Comparison of ENCODE assay signal across 8 cellular contexts in genomic region chr18:3037423-3037915, GRCh38. TPM values are rescaled to one million over a fixed set of nuclear protein-coding genes. Genes with fewer than 3 reads are reported as not detected.
A peak's percentile ranks its signal among the peaks of the same experiment; 100 is the strongest.
DNase-seq lines count a peak whose midpoint lies in the region; ATAC-seq, FAIRE-seq and TF ChIP-seq lines count a peak whose summit lies in the region.

No MANE protein-coding gene starts in this region.

- no peak for TF ChIP-seq CTCF in hepatocyte (IDR thresholded peaks at IDR 0.05; ENCODE audit: poor library complexity)

- peaks cover 9% of the 10 kb centered on the region for H3K4me1 ChIP-seq in hepatocyte (ENCODE audit: insufficient read depth)

- peak; percentile 100 for ATAC-seq in GM21447 (IDR thresholded peaks at IDR 0.05; ENCODE audit: unreplicated experiment)

- H4K20me1 ChIP-seq in hepatocyte (ENCODE audit: insufficient read depth, poor library complexity, severe bottlenecking), result no peaks in the 10 kb centered on the region

- DNase-seq in GM12891 (ENCODE audit: insufficient read length, low spot score) (peak; percentile 54), HPDE6-E6E7 (ENCODE audit: extremely low spot score) (peak; percentile 88), UCSD-AML1 (lab: John Stamatoyannopoulos, UW; ENCODE audit: unreplicated experiment) (peak; percentile 19), hepatocyte (ENCODE audit: low spot score) (peak; percentile 76), ureter (ENCODE audit: low spot score) (peak; percentile 58), cerebellar cortex (ENCODE audit: low spot score) (no peak)
- DNase-seq in activated CD4-positive, alpha-beta T cell treated with anti-CD3 and anti-CD28 coated beads, Interleukin-2, amount 50 U/mL, for 48 hours, result no peak

- no peak overlapping the region for H3K4me3 ChIP-seq in hepatocyte

- H3K27ac ChIP-seq in hepatocyte, result peak overlapping the region; percentile 88

- FAIRE-seq in GM12891 (lab: Jason Lieb, UNC), result peak; percentile 95

- H3K79me2 ChIP-seq in hepatocyte, result no peaks in the 10 kb centered on the region

- TF ChIP-seq POLR2A in GM12891 (IDR thresholded peaks at IDR 0.05; ENCODE audit: low read depth, low read length), result 0 out of 2 replicates have a peak, but pooled peaks have one; percentile 27

- WGBS in hepatocyte (ENCODE audit: low lambda C conversion rate, missing lambda C conversion rate), result 32% methylated on average over 4 of the region's 4 CpGs

- H3K4me2 ChIP-seq in hepatocyte, result peak overlapping the region; percentile 40

- no peaks in the 10 kb centered on the region for H3K36me3 ChIP-seq in hepatocyte (replicated peaks; ENCODE audit: insufficient read depth, low read depth)

- peak overlapping the region; percentile 56 for H2AFZ ChIP-seq in hepatocyte

- H3K9me2 ChIP-seq in hepatocyte (replicated peaks; ENCODE audit: insufficient read depth), result no peaks in the 10 kb centered on the region

- no peaks in the 10 kb centered on the region for H3K27me3 ChIP-seq in hepatocyte

- no peaks in the 10 kb centered on the region for H3K9me3 ChIP-seq in hepatocyte (ENCODE audit: low read depth)

TF ChIP-seq in GM12891, 5 proteins besides CTCF, POLR2A, EP300 and RAD21:
- peak; percentile 42 for TF ChIP-seq SPI1 (IDR thresholded peaks at IDR 0.05; ENCODE audit: low read depth, low read length)
- TF ChIP-seq PAX5 (IDR thresholded peaks at IDR 0.05; ENCODE audit: insufficient read depth, low read length, severe bottlenecking), result no peak
- TF ChIP-seq TAF1 (IDR thresholded peaks at IDR 0.05; ENCODE audit: low read depth, low read length), result no peak
- no peak for TF ChIP-seq POLR2AphosphoS5 (IDR thresholded peaks at IDR 0.05; ENCODE audit: low read depth, low read length)
- TF ChIP-seq POU2F2 (IDR thresholded peaks at IDR 0.05; ENCODE audit: low read depth, low read length), result no peak

RNA-seq across cellular contexts. Expression of gene LPIN2, which starts 24.5 kb away (rescaled TPM):
- polyA plus RNA-seq in GM12891 (2012; ENCODE audit: low read depth, missing spikeins), result 13.3 TPM
- 62.1 and 71.2 TPM in 2 replicates for total RNA-seq in hepatocyte
- polyA plus RNA-seq in hepatocyte, result 28.2 and 29.1 TPM in 2 replicates
- 14.1 TPM for total RNA-seq in ureter

Comparison
In these comparisons a context has a peak if more than half of its experiments do, and no peak if none do; other contexts are left out.
1. DNase-seq: peak in GM12891 (single experiment), HPDE6-E6E7 (single experiment), UCSD-AML1 (single experiment), hepatocyte (single experiment) and ureter (single experiment); none in cerebellar cortex (single experiment) and activated CD4-positive, alpha-beta T cell treated with anti-CD3 and anti-CD28 coated beads, Interleukin-2, amount 50 U/mL, for 48 hours (0 of 2).